In the genomic region with DNA sequence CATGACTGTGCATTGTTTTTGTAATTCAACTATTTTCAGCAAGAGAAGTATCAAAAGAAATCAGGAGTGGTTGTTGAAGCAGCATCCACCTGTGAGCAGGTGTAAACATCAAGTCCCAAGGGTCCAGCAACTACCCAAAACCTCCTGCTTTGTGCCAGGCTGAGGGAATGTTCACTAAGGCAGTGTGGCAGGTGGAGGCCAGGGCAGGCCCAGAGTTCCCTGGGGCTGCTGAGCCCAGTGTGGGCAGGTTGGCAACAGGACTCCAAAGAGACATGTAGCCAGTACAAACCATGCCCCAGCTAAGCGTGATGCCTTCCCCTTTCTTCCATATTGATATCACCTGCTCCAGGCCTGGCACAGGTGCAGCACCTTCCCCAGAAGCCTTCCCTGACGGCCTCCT, we compare ENCODE assay signal across 22 cellular contexts. TPM values are rescaled to one million over a fixed set of nuclear protein-coding genes. Genes with fewer than 3 reads are reported as not detected.
"Had no signal": no experiment of that assay in that cellular context is flagged by ENCODE, and none has a peak within 500 bp of the region (broad histone marks: within the 10 kb centered on the region; RNA-seq: fewer than 3 reads in every experiment).

No MANE protein-coding gene starts in this region.

- H3K27me3 ChIP-seq: hepatocyte, neutrophil, ovary, suprapubic skin, tibial artery, upper lobe of right lung had no signal

- H3K27me3 Mint-ChIP-seq: stimulated activated naive CD8-positive, alpha-beta T cell treated with anti-CD3 and anti-CD28 coated beads, Interleukin-15, Interleukin-2, amounts not matched to agents 100 ng/mL and 50 ng/mL, for 24 hours had no signal

- H3K36me3 ChIP-seq: neutrophil, ovary, prostate gland, suprapubic skin, thoracic aorta, upper lobe of right lung had no signal

- H3K4me2 ChIP-seq: hepatocyte had no signal

- ATAC-seq: naive thymus-derived CD4-positive, alpha-beta T cell; natural killer cell treated with Interleukin-12 subunit alpha and Interleukin-12 subunit beta and Interleukin-15 and Interleukin-18, amount 100 ng/mL, for 72 hours; right cardiac atrium; sciatic nerve; stimulated activated effector memory CD8-positive, alpha-beta T cell treated with anti-CD3 and anti-CD28 coated beads, Interleukin-12 subunit alpha, Interleukin-12 subunit beta, amount 100 ng/mL, for 72 hours; upper lobe of right lung had no signal

- H3K4me3 ChIP-seq: hepatocyte, left ventricle myocardium inferior, lung, mucosa of descending colon, ovary, prostate gland, skin epidermis, suprapubic skin, thoracic aorta, tibial artery, upper lobe of right lung had no signal

- H3K27ac ChIP-seq: hepatocyte, left ventricle myocardium inferior, neutrophil, ovary, prostate gland, skin epidermis, suprapubic skin, thoracic aorta, tibial artery, upper lobe of right lung had no signal

- H3K4me1 ChIP-seq: left ventricle myocardium inferior, prostate gland, suprapubic skin, tibial artery, upper lobe of right lung had no signal

- H3K36me3 Mint-ChIP-seq: natural killer cell treated with Interleukin-12 subunit alpha and Interleukin-12 subunit beta and Interleukin-15 and Interleukin-18, amount 100 ng/mL, for 72 hours; stimulated activated effector memory CD8-positive, alpha-beta T cell treated with anti-CD3 and anti-CD28 coated beads, Interleukin-12 subunit alpha, Interleukin-12 subunit beta, amount 100 ng/mL, for 72 hours had no signal

- H3K9me3 ChIP-seq: left ventricle myocardium inferior, mucosa of descending colon, neutrophil, ovary, prostate gland, suprapubic skin, thoracic aorta, tibial artery, upper lobe of right lung had no signal

- H3K27ac Mint-ChIP-seq: naive thymus-derived CD4-positive, alpha-beta T cell; natural killer cell treated with Interleukin-12 subunit alpha and Interleukin-12 subunit beta and Interleukin-15 and Interleukin-18, amount 100 ng/mL, for 72 hours; stimulated activated effector memory CD8-positive, alpha-beta T cell treated with anti-CD3 and anti-CD28 coated beads, Interleukin-12 subunit alpha, Interleukin-12 subunit beta, amount 100 ng/mL, for 72 hours; stimulated activated naive CD8-positive, alpha-beta T cell treated with anti-CD3 and anti-CD28 coated beads, Interleukin-15, Interleukin-2, amounts not matched to agents 100 ng/mL and 50 ng/mL, for 24 hours had no signal

- DNase-seq: left ventricle myocardium inferior; midbrain; mucosa of descending colon; naive thymus-derived CD4-positive, alpha-beta T cell; occipital lobe; ovary; right cardiac atrium; stimulated activated CD4-positive, alpha-beta T cell treated with anti-CD3 and anti-CD28 coated beads, Interleukin-4, amount 100 ng/mL, for 24 hours; stimulated activated naive CD4-positive, alpha-beta T cell; tibial artery; upper lobe of right lung had no signal

- H3K9me3 Mint-ChIP-seq: natural killer cell treated with Interleukin-12 subunit alpha and Interleukin-12 subunit beta and Interleukin-15 and Interleukin-18, amount 100 ng/mL, for 72 hours; stimulated activated effector memory CD8-positive, alpha-beta T cell treated with anti-CD3 and anti-CD28 coated beads, Interleukin-12 subunit alpha, Interleukin-12 subunit beta, amount 100 ng/mL, for 72 hours; stimulated activated naive CD8-positive, alpha-beta T cell treated with anti-CD3 and anti-CD28 coated beads, Interleukin-15, Interleukin-2, amounts not matched to agents 100 ng/mL and 50 ng/mL, for 24 hours had no signal

- H3K4me3 Mint-ChIP-seq: naive thymus-derived CD4-positive, alpha-beta T cell; natural killer cell treated with Interleukin-12 subunit alpha and Interleukin-12 subunit beta and Interleukin-15 and Interleukin-18, amount 100 ng/mL, for 72 hours; stimulated activated effector memory CD8-positive, alpha-beta T cell treated with anti-CD3 and anti-CD28 coated beads, Interleukin-12 subunit alpha, Interleukin-12 subunit beta, amount 100 ng/mL, for 72 hours; stimulated activated naive CD8-positive, alpha-beta T cell treated with anti-CD3 and anti-CD28 coated beads, Interleukin-15, Interleukin-2, amounts not matched to agents 100 ng/mL and 50 ng/mL, for 24 hours had no signal

- H2AFZ ChIP-seq: hepatocyte had no signal

- H3K79me2 ChIP-seq: hepatocyte had no signal

RNA-seq across cellular contexts. Expression of a gene that starts 30.0 kb away (rescaled TPM):
- polyA plus RNA-seq: naive thymus-derived CD4-positive, alpha-beta T cell had no signal
